10 cellular contexts compared by ENCODE assay signal in genomic region chr16:25109643-25110042, GRCh38. TPM values are rescaled to one million over a fixed set of nuclear protein-coding genes. Genes with fewer than 3 reads are reported as not detected.
DNase-seq lines count a peak whose midpoint lies in the region; ATAC-seq and TF ChIP-seq lines count a peak whose summit lies in the region.
"Had no signal": no experiment of that assay in that cellular context is flagged by ENCODE, and none has a peak within 500 bp of the region (broad histone marks: within the 10 kb centered on the region; RNA-seq: fewer than 3 reads in every experiment).

No MANE protein-coding gene starts in this region.

- H3K4me1 Mint-ChIP-seq in HFFc6 (ENCODE audit: low read depth) = peaks cover 58% of the 10 kb centered on the region
- H3K4me1 Mint-ChIP-seq in activated naive CD8-positive, alpha-beta T cell treated with anti-CD3 and anti-CD28 coated beads, Interleukin-2, amount 10 ng/mL, durations not matched to agents 7 days and 5 days = peaks cover 49% of the 10 kb centered on the region

- peaks cover 28% of the 10 kb centered on the region for H3K79me2 ChIP-seq in ACC112 (ENCODE audit: control insufficient read depth, insufficient read depth, low read length, unreplicated experiment)

- POLR2A ChIA-PET in activated naive CD8-positive, alpha-beta T cell treated with anti-CD3 and anti-CD28 coated beads, Interleukin-2, amount 10 ng/mL, durations not matched to agents 7 days and 5 days (lab: Charles Lee) = interaction anchor here (0.6 to 9.4 kb wide), 8 partner anchors 18 to 1551 kb away, joined by 3 to 179 read pairs (median 4); partner anchors contain the start of gene ARHGAP17

- H3K27me3 ChIP-seq in ACC112 (ENCODE audit: insufficient read depth, low read length) = no peaks in the 10 kb centered on the region

- no peaks in the 10 kb centered on the region for H3K36me3 Mint-ChIP-seq in HFFc6 (ENCODE audit: low read depth)
- H3K36me3 Mint-ChIP-seq in activated naive CD8-positive, alpha-beta T cell treated with anti-CD3 and anti-CD28 coated beads, Interleukin-2, amount 10 ng/mL, durations not matched to agents 7 days and 5 days = no peaks in the 10 kb centered on the region

- peak overlapping the region; percentile 57; the same call in 1 of the 2 replicates for H3K4me3 Mint-ChIP-seq in HFFc6
- H3K4me3 Mint-ChIP-seq in activated naive CD8-positive, alpha-beta T cell treated with anti-CD3 and anti-CD28 coated beads, Interleukin-2, amount 10 ng/mL, durations not matched to agents 7 days and 5 days = peak overlapping the region; percentile 50

- H3K27ac ChIP-seq in ACC112 (ENCODE audit: low read depth, low read length) = peak overlapping the region; percentile 62

- peaks cover 20% of the 10 kb centered on the region for H3K4me1 ChIP-seq in ACC112 (ENCODE audit: control insufficient read depth, insufficient read depth, low read length, unreplicated experiment)

- H3K9me3 Mint-ChIP-seq in HFFc6 = no peaks in the 10 kb centered on the region
- no peaks in the 10 kb centered on the region for H3K9me3 Mint-ChIP-seq in activated naive CD8-positive, alpha-beta T cell treated with anti-CD3 and anti-CD28 coated beads, Interleukin-2, amount 10 ng/mL, durations not matched to agents 7 days and 5 days

- TF ChIP-seq CTCF in HFFc6 (IDR thresholded peaks at IDR 0.05) = no peak

- peaks cover 4% of the 10 kb centered on the region; the same call in 1 of the 2 replicates for H3K27me3 Mint-ChIP-seq in HFFc6 (ENCODE audit: insufficient read depth)
- no peaks in the 10 kb centered on the region for H3K27me3 Mint-ChIP-seq in activated naive CD8-positive, alpha-beta T cell treated with anti-CD3 and anti-CD28 coated beads, Interleukin-2, amount 10 ng/mL, durations not matched to agents 7 days and 5 days

- H2AFZ ChIP-seq in ACC112 (ENCODE audit: low read length, unreplicated experiment) = no peak overlapping the region

- ATAC-seq in activated naive CD8-positive, alpha-beta T cell treated with anti-CD3 and anti-CD28 coated beads, Interleukin-2, amount 10 ng/mL, durations not matched to agents 7 days and 5 days (ENCODE audit: low read depth) = no peak
- no peak for ATAC-seq in GM21737 (IDR thresholded peaks at IDR 0.05; ENCODE audit: unreplicated experiment)

- H3K36me3 ChIP-seq in ACC112 (ENCODE audit: insufficient read depth, low read length) = no peaks in the 10 kb centered on the region

- H3K27ac Mint-ChIP-seq in HFFc6 = peak overlapping the region; percentile 97
- H3K27ac Mint-ChIP-seq in activated naive CD8-positive, alpha-beta T cell treated with anti-CD3 and anti-CD28 coated beads, Interleukin-2, amount 10 ng/mL, durations not matched to agents 7 days and 5 days = peak overlapping the region; percentile 34

- peak; percentile 98 for DNase-seq in HFFc6
- no peak for DNase-seq in activated naive CD8-positive, alpha-beta T cell treated with anti-CD3 and anti-CD28 coated beads, Interleukin-2, amount 10 ng/mL, durations not matched to agents 7 days and 5 days
- peak; percentile 59 for DNase-seq in islet precursor cell
- no peak for DNase-seq in T-helper 9 cell
- DNase-seq in NCI-H82 (lab: John Stamatoyannopoulos, UW) = no peak
- no peak for DNase-seq in activated CD4-positive, alpha-beta T cell treated with anti-CD3 and anti-CD28 coated beads for 48 hours
- DNase-seq: effector CD4-positive, alpha-beta T cell; NCI-H1694 had no signal

- H3K4me3 ChIP-seq in ACC112 (ENCODE audit: low read depth, low read length) = peak overlapping the region; percentile 98

RNA-seq across cellular contexts. Expression of gene LCMT1, which starts 1.9 kb away (rescaled TPM):
- 10 to 100 TPM; 31.7 to 44.1 (median 41.5) TPM for total RNA-seq in HFFc6 (2021; fragmentation: NEBNext Ultra II Directional; extraction: Animal tissue kit (Norgen Biotek cat#: 25700))
- 10 to 100 TPM; 37.7 to 42.8 TPM for total RNA-seq in activated naive CD8-positive, alpha-beta T cell treated with anti-CD3 and anti-CD28 coated beads, Interleukin-2, amount 10 ng/mL, durations not matched to agents 7 days and 5 days

Comparison
In these comparisons a context has a peak if more than half of its experiments do, and no peak if none do; other contexts are left out.
1. DNase-seq: peak in HFFc6 (single experiment) and islet precursor cell (single experiment); none in activated naive CD8-positive, alpha-beta T cell treated with anti-CD3 and anti-CD28 coated beads, Interleukin-2, amount 10 ng/mL, durations not matched to agents 7 days and 5 days (single experiment), T-helper 9 cell (single experiment), NCI-H82 (single experiment) and activated CD4-positive, alpha-beta T cell treated with anti-CD3 and anti-CD28 coated beads for 48 hours (single experiment).